Comparison of ENCODE assay signal across 23 cellular contexts in genomic region chr9:121577201-121577600, GRCh38.
DNase-seq lines count a peak whose midpoint lies in the region; ATAC-seq, FAIRE-seq and TF ChIP-seq lines count a peak whose summit lies in the region.
"Had no signal": no experiment of that assay in that cellular context is flagged by ENCODE, and none has a peak within 500 bp of the region (broad histone marks: within the 10 kb centered on the region; RNA-seq: fewer than 3 reads in every experiment).

No MANE protein-coding gene starts in this region.

- ATAC-seq in gastroesophageal sphincter = peak; percentile 70
- ATAC-seq: HCT116; natural killer cell treated with Interleukin-12 subunit alpha and Interleukin-12 subunit beta and Interleukin-15 and Interleukin-18, amount 100 ng/mL, for 72 hours; stimulated activated memory B cell treated with anti-CD40 and anti-IgM and Interleukin-4, amounts not matched to agents 10 μg/mL and 1 μg/mL and 100 μg/mL, for 72 hours had no signal

- H3K9me3 Mint-ChIP-seq in nephron = no peaks in the 10 kb centered on the region
- H3K9me3 Mint-ChIP-seq: natural killer cell treated with Interleukin-12 subunit alpha and Interleukin-12 subunit beta and Interleukin-15 and Interleukin-18, amount 100 ng/mL, for 72 hours; stimulated activated memory B cell treated with anti-CD40 and anti-IgM and Interleukin-4, amounts not matched to agents 10 μg/mL and 1 μg/mL and 100 μg/mL, for 72 hours had no signal

- no peak for FAIRE-seq in GM12892 (lab: Jason Lieb, UNC)
- FAIRE-seq: GM12891 had no signal

- H3K27ac Mint-ChIP-seq in nephron = peak overlapping the region; percentile 29 to 75 (median 41)
- H3K27ac Mint-ChIP-seq: natural killer cell treated with Interleukin-12 subunit alpha and Interleukin-12 subunit beta and Interleukin-15 and Interleukin-18, amount 100 ng/mL, for 72 hours; stimulated activated memory B cell treated with anti-CD40 and anti-IgM and Interleukin-4, amounts not matched to agents 10 μg/mL and 1 μg/mL and 100 μg/mL, for 72 hours had no signal

- no peak for TF ChIP-seq CTCF in WERI-Rb-1 (IDR thresholded peaks at IDR 0.05; ENCODE audit: low read depth, low read length)
- no peak for TF ChIP-seq CTCF in gastroesophageal sphincter (IDR thresholded peaks at IDR 0.05)
- no peak for TF ChIP-seq CTCF in nephron (IDR thresholded peaks at IDR 0.05; ENCODE audit: unreplicated experiment in 3 of 3)
- TF ChIP-seq CTCF in sigmoid colon (IDR thresholded peaks at IDR 0.05) = no peak

- no peaks in the 10 kb centered on the region for H3K36me3 Mint-ChIP-seq in nephron (ENCODE audit: low read depth)
- H3K36me3 Mint-ChIP-seq: natural killer cell treated with Interleukin-12 subunit alpha and Interleukin-12 subunit beta and Interleukin-15 and Interleukin-18, amount 100 ng/mL, for 72 hours; stimulated activated memory B cell treated with anti-CD40 and anti-IgM and Interleukin-4, amounts not matched to agents 10 μg/mL and 1 μg/mL and 100 μg/mL, for 72 hours had no signal

- no peaks in the 10 kb centered on the region for H3K36me3 ChIP-seq in WERI-Rb-1
- no peaks in the 10 kb centered on the region for H3K36me3 ChIP-seq in gastroesophageal sphincter
- no peaks in the 10 kb centered on the region for H3K36me3 ChIP-seq in sigmoid colon
- H3K36me3 ChIP-seq: thoracic aorta had no signal

- H3K4me1 ChIP-seq in gastroesophageal sphincter (peaks cover 0 to 80% (median 16%) of the 10 kb centered on the region in 3 donors), sigmoid colon (peaks cover 0 to 90% (median 55%) of the 10 kb centered on the region in 4 donors)

- no peak overlapping the region for H3K4me3 Mint-ChIP-seq in nephron
- H3K4me3 Mint-ChIP-seq: natural killer cell treated with Interleukin-12 subunit alpha and Interleukin-12 subunit beta and Interleukin-15 and Interleukin-18, amount 100 ng/mL, for 72 hours; stimulated activated memory B cell treated with anti-CD40 and anti-IgM and Interleukin-4, amounts not matched to agents 10 μg/mL and 1 μg/mL and 100 μg/mL, for 72 hours had no signal

- peak; percentile 67 for DNase-seq in WERI-Rb-1
- DNase-seq in sigmoid colon = peak; percentile 87
- DNase-seq in GM12892 (ENCODE audit: insufficient read length) = no peak
- DNase-seq in NCI-H748 (lab: John Stamatoyannopoulos, UW; ENCODE audit: unreplicated experiment) = no peak
- no peak for DNase-seq in HUDEP-2 (lab: John Stamatoyannopoulos, UW; ENCODE audit: unreplicated experiment in 76 of 76)
- DNase-seq: activated CD4-positive, alpha-beta T cell treated with anti-CD3 and anti-CD28 coated beads, Interleukin-2, amount 50 U/mL, for 48 hours; activated CD4-positive, CD25-positive, alpha-beta regulatory T cell; activated effector memory CD4-positive, alpha-beta T cell treated with Interleukin-2 at 50 U/mL for 16 hours; effector CD4-positive, alpha-beta T cell; foreskin fibroblast; NCI-H1105; NCI-H2029; NCI-H69; stimulated activated CD4-positive, alpha-beta T cell treated with anti-CD3 and anti-CD28 coated beads, Interleukin-4, amount 100 ng/mL, for 1 hour; T1000 had no signal

- H3K4me3 ChIP-seq in WERI-Rb-1 (ENCODE audit: low read depth, low read length) = no peak overlapping the region
- peak overlapping the region in 1 of 2 donors; percentile 6 for H3K4me3 ChIP-seq in gastroesophageal sphincter
- no peak overlapping the region for H3K4me3 ChIP-seq in sigmoid colon
- H3K4me3 ChIP-seq: thoracic aorta had no signal

- peaks cover 48% of the 10 kb centered on the region for H3K4me1 Mint-ChIP-seq in nephron
- H3K4me1 Mint-ChIP-seq: stimulated activated memory B cell treated with anti-CD40 and anti-IgM and Interleukin-4, amounts not matched to agents 10 μg/mL and 1 μg/mL and 100 μg/mL, for 72 hours had no signal

- peaks cover 10% of the 10 kb centered on the region for H3K27me3 Mint-ChIP-seq in nephron (ENCODE audit: low read depth)

- WGBS in gastroesophageal sphincter (ENCODE audit: low coverage in 1 of 2), 2 donors = 34% methylated on average over 5 of the region's 17 CpGs; no CpG with 5 or more reads in 1 of the 2 donors
- 87 to 93% methylated on average over 17 of the region's 17 CpGs for WGBS in sigmoid colon, 2 donors

- TF ChIP-seq EP300 in gastroesophageal sphincter (IDR thresholded peaks at IDR 0.05) (no peak), sigmoid colon (IDR thresholded peaks at IDR 0.05) (no peak)

- H3K27me3 ChIP-seq in WERI-Rb-1 (ENCODE audit: insufficient read depth, low read depth, severe bottlenecking) (no peaks in the 10 kb centered on the region), gastroesophageal sphincter (no peaks in the 10 kb centered on the region), sigmoid colon (no peaks in the 10 kb centered on the region)

- H3K9me3 ChIP-seq in WERI-Rb-1 (ENCODE audit: severe bottlenecking) (no peaks in the 10 kb centered on the region), gastroesophageal sphincter (no peaks in the 10 kb centered on the region), sigmoid colon (no peaks in the 10 kb centered on the region)
- H3K9me3 ChIP-seq: thoracic aorta had no signal

- H3K27ac ChIP-seq in WERI-Rb-1 (peak overlapping the region; percentile 94), gastroesophageal sphincter (peak overlapping the region in 3 of 4 donors; percentile 28 to 72 (median 57)), sigmoid colon (peak overlapping the region; percentile 27 to 71 (median 60))
- H3K27ac ChIP-seq: C4-2B, thoracic aorta had no signal

- intact Hi-C loops in sigmoid colon (cut with DNase I) = no loop called here

- TF ChIP-seq POLR2A in gastroesophageal sphincter (IDR thresholded peaks at IDR 0.05) (no peak), sigmoid colon (IDR thresholded peaks at IDR 0.05) (no peak), GM12892 (IDR thresholded peaks at IDR 0.05; ENCODE audit: low read depth, low read length) (no peak)

Comparison
In these comparisons a context has a peak if more than half of its experiments do, and no peak if none do; other contexts are left out.
1. DNase-seq: peak in WERI-Rb-1 (single experiment) and sigmoid colon (single experiment); none in GM12892 (single experiment), NCI-H748 (single experiment) and HUDEP-2 (0 of 76).
2. Peak in every context shown above with its lines, with median percentiles within 50 percentile points of each other: H3K27ac ChIP-seq.